In the genomic region with DNA sequence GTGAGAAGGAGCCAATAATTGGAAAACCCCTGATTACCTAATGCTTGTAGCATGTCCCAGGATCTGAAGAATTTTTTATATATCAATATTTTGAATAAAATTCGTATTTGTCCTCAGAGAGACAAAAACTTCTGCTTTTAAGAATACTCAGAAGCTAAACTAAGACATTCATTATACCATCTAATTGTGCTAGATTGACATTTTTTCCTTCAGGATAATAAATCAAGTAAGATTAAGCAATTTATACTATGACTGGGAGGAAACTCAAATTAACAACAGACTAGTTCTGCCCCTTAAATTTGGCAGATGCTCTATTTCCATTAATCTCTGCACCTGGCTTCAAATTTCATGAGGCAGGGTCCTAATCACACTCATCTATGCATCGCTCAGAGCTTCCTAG, we compare ENCODE assay signal across 8 cellular contexts.
"Had no signal": no experiment of that assay in that cellular context is flagged by ENCODE, and none has a peak within 500 bp of the region (broad histone marks: within the 10 kb centered on the region; RNA-seq: fewer than 3 reads in every experiment).

No MANE protein-coding gene starts in this region.

- H3K27ac ChIP-seq: parathyroid adenoma had no signal

- H2AFZ ChIP-seq: parathyroid adenoma had no signal

- DNase-seq: activated CD4-positive, alpha-beta T cell treated with anti-CD3 and anti-CD28 coated beads for 1 hour; activated CD4-positive, alpha-beta T cell treated with anti-CD3 and anti-CD28 coated beads, Interleukin-2, amount 50 U/mL, for 4 hours; activated naive CD4-positive, alpha-beta T cell treated with Interleukin-2 at 50 U/mL for 16 hours; anterior cingulate cortex; effector memory CD4-positive, alpha-beta T cell; left ventricle myocardium superior; naive thymus-derived CD8-positive, alpha-beta T cell had no signal

- ATAC-seq: left ventricle myocardium superior; naive thymus-derived CD8-positive, alpha-beta T cell had no signal

- H3K9ac ChIP-seq: parathyroid adenoma had no signal
